Comparison of ENCODE assay signal across 9 cellular contexts in genomic region chr9:36748322-36748899, GRCh38.
DNase-seq lines count a peak whose midpoint lies in the region; TF ChIP-seq lines count a peak whose summit lies in the region.
"Had no signal": no experiment of that assay in that cellular context is flagged by ENCODE, and none has a peak within 500 bp of the region (broad histone marks: within the 10 kb centered on the region; RNA-seq: fewer than 3 reads in every experiment).

No MANE protein-coding gene starts in this region.

- H3K9ac ChIP-seq in MM.1S (ENCODE audit: low read length) (no peak overlapping the region), mesendoderm (ENCODE audit: low read length) (no peak overlapping the region)

- DNase-seq in GM10248 (ENCODE audit: extremely low spot score) (peak; percentile 69), MM.1S (peak; percentile 36), T47D (ENCODE audit: low read depth in 1 of 2, low spot score in 1 of 2) (peak; percentile 55 to 66), mesendoderm (peak; percentile 64), immature natural killer cell (no peak), transverse colon (no peak), NCI-H82 (lab: John Stamatoyannopoulos, UW) (no peak)
- no peak for DNase-seq in effector memory CD4-positive, alpha-beta T cell

- intact Hi-C loops in transverse colon (cut with DNase I; ENCODE audit: low total_unique reads): no loop called here

- CTCF ChIA-PET in GM10248 (lab: Yijun Ruan, JAX): interaction anchor here (1.7 kb wide), 1 partner anchor 20 kb away, joined by 5 read pairs; no protein-coding TSS in a partner anchor

- H4K20me1 ChIP-seq in MM.1S (ENCODE audit: insufficient read depth, low read length): no peaks in the 10 kb centered on the region

- H2AFZ ChIP-seq in MM.1S (ENCODE audit: low read length): no peak overlapping the region

- no peaks in the 10 kb centered on the region for H3K79me1 ChIP-seq in mesendoderm (ENCODE audit: low read length)

- no peak overlapping the region for H3K23ac ChIP-seq in mesendoderm (ENCODE audit: low read length)

- POLR2A ChIA-PET in GM10248 (lab: Yijun Ruan, JAX): no interaction called here

- peaks cover 8 to 13% (median 13%) of the 10 kb centered on the region in 3 donors for H3K27me3 Mint-ChIP-seq in immature natural killer cell (ENCODE audit: low read depth in 3 of 3)

- no peak overlapping the region for H4K5ac ChIP-seq in mesendoderm (ENCODE audit: low read length)

- H2BK120ac ChIP-seq in mesendoderm (ENCODE audit: low read depth, low read length): no peak overlapping the region

- H3K4me2 ChIP-seq in MM.1S (ENCODE audit: low read depth, low read length): no peak overlapping the region
- H3K4me2 ChIP-seq in mesendoderm (ENCODE audit: low read length): no peak overlapping the region

- H3K18ac ChIP-seq in mesendoderm (ENCODE audit: low read length): no peak overlapping the region

- no peaks in the 10 kb centered on the region for H3K79me2 ChIP-seq in MM.1S (ENCODE audit: low read length)
- no peaks in the 10 kb centered on the region for H3K79me2 ChIP-seq in mesendoderm (ENCODE audit: control insufficient read depth, insufficient read depth, low read length)

- no peak for TF ChIP-seq CTCF in GM10248 (IDR thresholded peaks at IDR 0.05; ENCODE audit: control extremely low read depth, extremely low read depth, low read depth, missing control alignments)
- TF ChIP-seq CTCF in MM.1S (IDR thresholded peaks at IDR 0.05; ENCODE audit: low read length): no peak
- no peak for TF ChIP-seq CTCF in transverse colon (IDR thresholded peaks at IDR 0.05)

- H3K4me1 ChIP-seq in MM.1S (ENCODE audit: low read length): no peaks in the 10 kb centered on the region
- no peaks in the 10 kb centered on the region for H3K4me1 ChIP-seq in mesendoderm (ENCODE audit: control insufficient read depth, low read depth, low read length)
- H3K4me1 ChIP-seq in transverse colon: no peaks in the 10 kb centered on the region
- H3K4me1 ChIP-seq in effector memory CD4-positive, alpha-beta T cell (ENCODE audit: control insufficient read depth, insufficient read depth, low read length, poor library complexity, severe bottlenecking): no peaks in the 10 kb centered on the region

- H3K36me3 Mint-ChIP-seq in immature natural killer cell: no peaks in the 10 kb centered on the region

- H3K4me3 ChIP-seq in MM.1S (ENCODE audit: low read length): no peak overlapping the region
- no peak overlapping the region for H3K4me3 ChIP-seq in mesendoderm (ENCODE audit: low read length)
- H3K4me3 ChIP-seq in transverse colon: no peak overlapping the region
- H3K4me3 ChIP-seq in effector memory CD4-positive, alpha-beta T cell (ENCODE audit: insufficient read depth, low read depth, low read length, poor library complexity, severe bottlenecking): no peak overlapping the region
- H3K4me3 ChIP-seq: lung had no signal

- in situ Hi-C loops in T47D (cut with HindIII; ENCODE audit: low pct_unique_long_range_greater_than_20kb, low sequenced_read_pairs): no loop called here
- in situ Hi-C loops in transverse colon (cut with MboI; ENCODE audit: low pct_ligation_motif_present in 1 of 4, low pct_unique_long_range_greater_than_20kb in 1 of 4, low sequenced_read_pairs in 3 of 4): loop anchor here in 1 of 4 donors (25.0 kb wide), 1 partner anchor 336 kb away; the partner anchor contains the start of gene RNF38

- no peak overlapping the region for H2BK5ac ChIP-seq in mesendoderm (ENCODE audit: low read length)

- H3K9me3 ChIP-seq in MM.1S (replicated peaks; ENCODE audit: insufficient read depth, low read length): no peaks in the 10 kb centered on the region
- no peaks in the 10 kb centered on the region for H3K9me3 ChIP-seq in transverse colon
- no peaks in the 10 kb centered on the region for H3K9me3 ChIP-seq in effector memory CD4-positive, alpha-beta T cell (ENCODE audit: control insufficient read depth, low read length)

- no peaks in the 10 kb centered on the region for H3K4me1 Mint-ChIP-seq in immature natural killer cell

- no peak overlapping the region for H3K27ac Mint-ChIP-seq in immature natural killer cell

- WGBS in mesendoderm (ENCODE audit: extremely low coverage, insufficient coverage, low lambda C conversion rate): no CpG with 5 or more reads among the region's 13 CpGs
- WGBS in transverse colon (ENCODE audit: low coverage in 1 of 2), 2 donors: 21% methylated on average over 11 of the region's 13 CpGs; no CpG with 5 or more reads in 1 of the 2 donors

- TF ChIP-seq POLR2A in transverse colon (IDR thresholded peaks at IDR 0.05): no peak

- no peak overlapping the region for H3K4ac ChIP-seq in mesendoderm (ENCODE audit: low read depth, low read length)

- no peaks in the 10 kb centered on the region for H3K36me3 ChIP-seq in MM.1S (replicated peaks; ENCODE audit: insufficient read depth, low read length)
- H3K36me3 ChIP-seq in mesendoderm (ENCODE audit: control insufficient read depth, insufficient read depth, low read length): no peaks in the 10 kb centered on the region
- no peaks in the 10 kb centered on the region for H3K36me3 ChIP-seq in transverse colon
- no peaks in the 10 kb centered on the region for H3K36me3 ChIP-seq in effector memory CD4-positive, alpha-beta T cell (ENCODE audit: control insufficient read depth, insufficient read depth, low read length)

- H3K27ac ChIP-seq in MM.1S (ENCODE audit: low read length) (no peak overlapping the region), mesendoderm (ENCODE audit: low read depth, low read length) (no peak overlapping the region), transverse colon (no peak overlapping the region)
- H3K27ac ChIP-seq in effector memory CD4-positive, alpha-beta T cell (ENCODE audit: insufficient read depth, low read length, poor library complexity, severe bottlenecking): no peak overlapping the region

- H2BK15ac ChIP-seq in mesendoderm (replicated peaks; ENCODE audit: low read depth): no peak overlapping the region

- H3K56ac ChIP-seq in mesendoderm (ENCODE audit: low read length): no peak overlapping the region

- TF ChIP-seq EP300 in transverse colon (IDR thresholded peaks at IDR 0.05; ENCODE audit: low read depth): no peak

- no peak overlapping the region for H2AK5ac ChIP-seq in mesendoderm (ENCODE audit: low read length)

- H4K8ac ChIP-seq in mesendoderm (ENCODE audit: low read depth, low read length): no peak overlapping the region

- H3F3A ChIP-seq in MM.1S (ENCODE audit: insufficient read depth, low read length): no peaks in the 10 kb centered on the region

- H3K4me3 Mint-ChIP-seq in immature natural killer cell: no peak overlapping the region

- H3K9me3 Mint-ChIP-seq in immature natural killer cell: no peaks in the 10 kb centered on the region

- no peaks in the 10 kb centered on the region for H3K9me2 ChIP-seq in MM.1S (replicated peaks; ENCODE audit: insufficient read depth, low read length)

- H3K27me3 ChIP-seq in MM.1S (replicated peaks; ENCODE audit: insufficient read depth, low read length) (peaks cover 6% of the 10 kb centered on the region; the same call in 1 of the 2 replicates), mesendoderm (ENCODE audit: insufficient read depth, low read length, poor library complexity) (no peaks in the 10 kb centered on the region), transverse colon (peaks cover 15% of the 10 kb centered on the region)
- H3K27me3 ChIP-seq in effector memory CD4-positive, alpha-beta T cell (replicated peaks; ENCODE audit: control insufficient read depth, insufficient read depth, low read length, poor library complexity, severe bottlenecking): peaks cover 4% of the 10 kb centered on the region

Comparison
In these comparisons a context has a peak if more than half of its experiments do, and no peak if none do; other contexts are left out.
1. DNase-seq: peak in GM10248 (single experiment), MM.1S (single experiment), T47D (2 of 2) and mesendoderm (single experiment); none in immature natural killer cell (0 of 3), transverse colon (single experiment), NCI-H82 (single experiment) and effector memory CD4-positive, alpha-beta T cell (0 of 3).